In genomic region chr11:11461473-11461872, GRCh38 we compare ENCODE assay signal across 23 cellular contexts.
DNase-seq lines count a peak whose midpoint lies in the region; ATAC-seq and TF ChIP-seq lines count a peak whose summit lies in the region.
"Had no signal": no experiment of that assay in that cellular context is flagged by ENCODE, and none has a peak within 500 bp of the region (broad histone marks: within the 10 kb centered on the region; RNA-seq: fewer than 3 reads in every experiment).

No MANE protein-coding gene starts in this region.

- no peak overlapping the region for H2AK5ac ChIP-seq in mesenchymal stem cell (ENCODE audit: low read length, severe bottlenecking)

- DNase-seq in G401 (ENCODE audit: low spot score), result peak; percentile 69
- no peak for DNase-seq in esophagus muscularis mucosa (ENCODE audit: extremely low spot score)
- peak; percentile 11 for DNase-seq in mesenchymal stem cell
- no peak for DNase-seq in activated effector memory CD4-positive, alpha-beta T cell treated with anti-CD3 and anti-CD28 coated beads, Interleukin-2, amount 50 U/mL, for 16 hours
- no peak for DNase-seq in H4 (ENCODE audit: low spot score)
- DNase-seq in SW480 (ENCODE audit: low spot score), result no peak
- no peak for DNase-seq in effector memory CD8-positive, alpha-beta T cell
- DNase-seq: activated T-cell treated with anti-CD3 and anti-CD28 coated beads, Interleukin-2, amount 50 U/mL, for 48 hours; Caco-2; cortex of kidney; mammary epithelial cell; naive thymus-derived CD8-positive, alpha-beta T cell; NCI-H1436; NCI-H510A; stimulated activated CD4-positive, alpha-beta T cell treated with anti-CD3 and anti-CD28 coated beads, Interleukin-4, amount 100 ng/mL, for 4 hours; stomach; T-helper 9 cell; uterus had no signal

- no peak for ATAC-seq in effector memory CD8-positive, alpha-beta T cell (replicated peaks)
- ATAC-seq: activated naive CD4-positive, alpha-beta T cell treated with anti-CD3 and anti-CD28 coated beads, Interleukin-2, amount 50 U/mL, for 72 hours; naive thymus-derived CD8-positive, alpha-beta T cell; SK-N-SH treated with all-trans-retinoic acid at 6 μM for 48 hours had no signal

- H3K9ac ChIP-seq in mesenchymal stem cell (ENCODE audit: low read length) (no peak overlapping the region), rectal smooth muscle tissue (ENCODE audit: low read length) (no peak overlapping the region)
- H3K9ac ChIP-seq: BLaER1 had no signal

- no peaks in the 10 kb centered on the region for H3K79me1 ChIP-seq in mesenchymal stem cell (replicated peaks; ENCODE audit: low read length, poor library complexity, severe bottlenecking)

- H2BK15ac ChIP-seq in mesenchymal stem cell (ENCODE audit: low read depth, poor library complexity, severe bottlenecking), result no peak overlapping the region

- H3K4me3 ChIP-seq in esophagus muscularis mucosa, result peak overlapping the region in 1 of 4 donors; percentile 7
- H3K4me3 ChIP-seq in mesenchymal stem cell (ENCODE audit: insufficient read depth in 1 of 2, low read depth in 1 of 2, low read length in 2 of 2), result no peak overlapping the region
- H3K4me3 ChIP-seq in rectal smooth muscle tissue (ENCODE audit: low read length), result no peak overlapping the region
- H3K4me3 ChIP-seq: BLaER1, prostate gland, stomach, uterus had no signal

- no peak overlapping the region for H4K8ac ChIP-seq in mesenchymal stem cell (ENCODE audit: low read length)

- no peak overlapping the region for H4K91ac ChIP-seq in mesenchymal stem cell (ENCODE audit: low read length)

- H3K4me3 Mint-ChIP-seq in effector memory CD8-positive, alpha-beta T cell, result no peak overlapping the region
- H3K4me3 Mint-ChIP-seq: naive thymus-derived CD8-positive, alpha-beta T cell had no signal

- H3K36me3 ChIP-seq in esophagus muscularis mucosa, result no peaks in the 10 kb centered on the region
- H3K36me3 ChIP-seq in mesenchymal stem cell (ENCODE audit: control insufficient read depth in 1 of 2, insufficient read depth in 2 of 2, low read depth in 1 of 2, low read length in 2 of 2), result no peaks in the 10 kb centered on the region
- no peaks in the 10 kb centered on the region for H3K36me3 ChIP-seq in rectal smooth muscle tissue (ENCODE audit: control insufficient read depth, insufficient read depth, low read length)
- H3K36me3 ChIP-seq: BLaER1, prostate gland, stomach, uterus had no signal

- intact Hi-C loops in esophagus muscularis mucosa (cut with DNase I), result no loop called here

- no peak overlapping the region for H3K4ac ChIP-seq in mesenchymal stem cell (ENCODE audit: low read depth in 1 of 2, low read length in 2 of 2)

- no peak overlapping the region for H3K4me2 ChIP-seq in mesenchymal stem cell (ENCODE audit: low read length, poor library complexity, severe bottlenecking)
- H3K4me2 ChIP-seq: BLaER1 had no signal

- H2AFZ ChIP-seq in mesenchymal stem cell (ENCODE audit: low read depth, low read length), result no peak overlapping the region

- in situ Hi-C loops in G401 (cut with HindIII; ENCODE audit: low sequenced_read_pairs), result no loop called here

- H3K4me1 ChIP-seq in esophagus muscularis mucosa (peaks cover 31 to 65% (median 47%) of the 10 kb centered on the region in 4 donors), mesenchymal stem cell (ENCODE audit: control insufficient read depth, insufficient read depth, low read depth, low read length) (peaks cover 2% of the 10 kb centered on the region), rectal smooth muscle tissue (ENCODE audit: control insufficient read depth, insufficient read depth, low read length) (peaks cover 26% of the 10 kb centered on the region)
- H3K4me1 ChIP-seq: Caco-2, prostate gland, uterus had no signal

- no peak overlapping the region for H2BK5ac ChIP-seq in mesenchymal stem cell (ENCODE audit: low read depth, low read length, poor library complexity, severe bottlenecking)

- H3K27ac ChIP-seq in esophagus muscularis mucosa (replicated peaks in 1 of 4) (peak overlapping the region; percentile 63 to 79 (median 70)), mesenchymal stem cell (ENCODE audit: low read length, poor library complexity, severe bottlenecking) (no peak overlapping the region), rectal smooth muscle tissue (ENCODE audit: low read depth, low read length) (peak overlapping the region; percentile 59)
- H3K27ac ChIP-seq: BLaER1, prostate gland, stomach, uterus had no signal

- WGBS in esophagus muscularis mucosa, result 52% methylated on average over 10 of the region's 10 CpGs
- 63% methylated on average over 10 of the region's 10 CpGs for WGBS in mesenchymal stem cell

- no peak overlapping the region for H2BK120ac ChIP-seq in mesenchymal stem cell (ENCODE audit: low read depth, low read length)

- TF ChIP-seq EP300 in esophagus muscularis mucosa (IDR thresholded peaks at IDR 0.05), result no peak

- TF ChIP-seq CTCF in esophagus muscularis mucosa (IDR thresholded peaks at IDR 0.05), result no peak

- TF ChIP-seq POLR2A in esophagus muscularis mucosa (IDR thresholded peaks at IDR 0.05; ENCODE audit: low read depth), result no peak

- H3K36me3 Mint-ChIP-seq in effector memory CD8-positive, alpha-beta T cell (ENCODE audit: insufficient read depth), result no peaks in the 10 kb centered on the region
- H3K36me3 Mint-ChIP-seq: activated naive CD4-positive, alpha-beta T cell treated with anti-CD3 and anti-CD28 coated beads, Interleukin-2, amount 50 U/mL, for 72 hours; naive thymus-derived CD8-positive, alpha-beta T cell had no signal

- no peak overlapping the region for H2BK12ac ChIP-seq in mesenchymal stem cell (ENCODE audit: low read length in 2 of 2)

- no peak overlapping the region for H3K18ac ChIP-seq in mesenchymal stem cell (ENCODE audit: low read depth in 1 of 2, low read length in 2 of 2)

- peak overlapping the region in 1 of 2 experiments; percentile 70 for H3K23ac ChIP-seq in mesenchymal stem cell (ENCODE audit: low read length in 2 of 2)

- no peak overlapping the region for H3K14ac ChIP-seq in mesenchymal stem cell (ENCODE audit: low read length in 2 of 2)

- H3K27me3 ChIP-seq in esophagus muscularis mucosa, result no peaks in the 10 kb centered on the region
- peaks cover 44 to 67% of the 10 kb centered on the region in 2 experiments for H3K27me3 ChIP-seq in mesenchymal stem cell (ENCODE audit: control insufficient read depth in 1 of 2, insufficient read depth in 1 of 2, low read length in 2 of 2)
- H3K27me3 ChIP-seq in rectal smooth muscle tissue (ENCODE audit: control insufficient read depth, insufficient read depth, low read length), result no peaks in the 10 kb centered on the region
- H3K27me3 ChIP-seq: BLaER1, stomach, uterus had no signal

- no peaks in the 10 kb centered on the region for H3K9me3 Mint-ChIP-seq in effector memory CD8-positive, alpha-beta T cell
- H3K9me3 Mint-ChIP-seq: activated naive CD4-positive, alpha-beta T cell treated with anti-CD3 and anti-CD28 coated beads, Interleukin-2, amount 50 U/mL, for 72 hours; naive thymus-derived CD8-positive, alpha-beta T cell had no signal

- no peak overlapping the region for H3K27ac Mint-ChIP-seq in effector memory CD8-positive, alpha-beta T cell
- H3K27ac Mint-ChIP-seq: activated naive CD4-positive, alpha-beta T cell treated with anti-CD3 and anti-CD28 coated beads, Interleukin-2, amount 50 U/mL, for 72 hours; naive thymus-derived CD8-positive, alpha-beta T cell had no signal

- H3K9me3 ChIP-seq in esophagus muscularis mucosa (no peaks in the 10 kb centered on the region), mesenchymal stem cell (ENCODE audit: control insufficient read depth, low read length) (peaks cover 4% of the 10 kb centered on the region)
- H3K9me3 ChIP-seq: BLaER1, Caco-2, prostate gland, stomach, uterus had no signal

- H3K4me1 Mint-ChIP-seq in effector memory CD8-positive, alpha-beta T cell (ENCODE audit: low read depth in 2 of 2), result no peaks in the 10 kb centered on the region
- H3K4me1 Mint-ChIP-seq: naive thymus-derived CD8-positive, alpha-beta T cell had no signal

- peaks cover 10 to 30% of the 10 kb centered on the region in 2 donors for H3K27me3 Mint-ChIP-seq in effector memory CD8-positive, alpha-beta T cell

Comparison
In these comparisons a context has a peak if more than half of its experiments do, and no peak if none do; other contexts are left out.
1. DNase-seq: peak in G401 (single experiment) and mesenchymal stem cell (single experiment); none in esophagus muscularis mucosa (single experiment), activated effector memory CD4-positive, alpha-beta T cell treated with anti-CD3 and anti-CD28 coated beads, Interleukin-2, amount 50 U/mL, for 16 hours (single experiment), H4 (single experiment), SW480 (single experiment) and effector memory CD8-positive, alpha-beta T cell (0 of 3).